8 cellular contexts compared by ENCODE assay signal in the genomic region with DNA sequence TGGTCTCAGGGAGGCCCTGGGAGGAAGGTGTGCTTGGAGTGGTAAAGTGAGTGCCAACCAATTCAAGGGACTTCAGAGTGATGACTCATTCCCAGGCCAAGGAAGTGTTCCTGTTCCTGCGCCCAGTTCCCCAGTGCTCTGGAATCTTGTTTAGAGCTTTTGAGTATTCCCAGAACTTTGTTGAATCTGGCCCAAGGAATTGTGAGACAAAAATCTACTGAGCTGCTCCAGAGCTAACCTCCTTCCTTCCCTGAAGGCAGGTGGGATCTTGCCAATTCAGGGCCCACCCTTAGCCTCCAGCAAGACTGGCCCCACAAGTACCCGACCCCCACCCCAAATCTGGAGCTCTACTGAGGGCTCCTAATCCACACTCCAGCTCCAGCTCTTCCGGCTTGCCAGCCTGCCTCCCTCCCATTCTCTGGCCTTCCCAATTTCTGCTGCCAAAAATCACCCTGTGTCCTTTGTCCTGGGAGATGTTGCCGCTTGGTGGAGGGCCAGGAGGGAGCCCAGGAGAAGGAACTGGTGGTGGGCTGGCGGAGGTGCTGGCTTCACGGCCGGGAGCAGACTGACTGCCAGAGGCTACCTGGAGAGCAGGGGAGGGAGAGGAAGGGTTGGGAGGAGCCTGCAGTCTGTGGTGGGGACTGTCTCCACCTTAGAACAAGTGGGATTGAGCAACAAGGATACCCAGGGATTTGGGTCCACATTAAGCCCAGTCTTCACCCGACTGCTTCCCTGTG. TPM values are rescaled to one million over a fixed set of nuclear protein-coding genes. Genes with fewer than 3 reads are reported as not detected.
DNase-seq lines count a peak whose midpoint lies in the region; ATAC-seq and TF ChIP-seq lines count a peak whose summit lies in the region.

No MANE protein-coding gene starts in this region.

- H2BK12ac ChIP-seq in neuronal stem cell (ENCODE audit: low read length): no peak overlapping the region

- no peak overlapping the region for H2BK15ac ChIP-seq in neuronal stem cell (ENCODE audit: low read length)

- H3K9me3 ChIP-seq in neuronal stem cell (replicated peaks in 1 of 2; ENCODE audit: control insufficient read depth in 2 of 2, insufficient read depth in 1 of 2, low read depth in 1 of 2, low read length in 2 of 2): no peaks in the 10 kb centered on the region

- H3K14ac ChIP-seq in neuronal stem cell (ENCODE audit: low read length): no peak overlapping the region

- H2AFZ ChIP-seq in neuronal stem cell (ENCODE audit: low read length): peak overlapping the region; percentile 72

- peaks cover 23 to 48% of the 10 kb centered on the region in 2 donors for H3K4me1 ChIP-seq in neuronal stem cell (ENCODE audit: control insufficient read depth in 2 of 2, insufficient read depth in 1 of 2, low read depth in 1 of 2, low read length in 2 of 2)

- H3K4me3 ChIP-seq in AG09309 (ENCODE audit: control insufficient read depth, low read depth, low read length): peak overlapping the region; percentile 98
- H3K4me3 ChIP-seq in neuronal stem cell (ENCODE audit: low read length in 2 of 2): peak overlapping the region; percentile 50 to 78

- peak overlapping the region; percentile 5 for H2BK120ac ChIP-seq in neuronal stem cell (ENCODE audit: low read depth, low read length)

- ATAC-seq in activated naive CD8-positive, alpha-beta T cell treated with anti-CD3 and anti-CD28 coated beads, Interleukin-2, amount 50 U/mL, for 24 hours: no peak
- ATAC-seq in HG02840 (IDR thresholded peaks at IDR 0.05; ENCODE audit: low FRiP score, unreplicated experiment): no peak

- H3K27ac ChIP-seq in neuronal stem cell (replicated peaks; ENCODE audit: low read length): peak overlapping the region; percentile 96

- peak overlapping the region; percentile 43 for H2BK5ac ChIP-seq in neuronal stem cell (ENCODE audit: low read length)

- no peaks in the 10 kb centered on the region for H3K9me3 Mint-ChIP-seq in activated naive CD8-positive, alpha-beta T cell treated with anti-CD3 and anti-CD28 coated beads, Interleukin-2, amount 50 U/mL, for 24 hours
- peaks cover 27% of the 10 kb centered on the region for H3K9me3 Mint-ChIP-seq in glutamatergic neuron (ENCODE audit: unreplicated experiment)

- H3K4me1 Mint-ChIP-seq in activated naive CD8-positive, alpha-beta T cell treated with anti-CD3 and anti-CD28 coated beads, Interleukin-2, amount 50 U/mL, for 24 hours: peaks cover 51% of the 10 kb centered on the region
- peaks cover 57% of the 10 kb centered on the region for H3K4me1 Mint-ChIP-seq in glutamatergic neuron (ENCODE audit: low read depth, unreplicated experiment)

- H4K8ac ChIP-seq in neuronal stem cell (ENCODE audit: low read depth, low read length): no peak overlapping the region

- H4K91ac ChIP-seq in neuronal stem cell (ENCODE audit: low read depth, low read length, poor library complexity): no peak overlapping the region

- no CpG with 5 or more reads among the region's 8 CpGs for WGBS in neuronal stem cell (ENCODE audit: extremely low coverage in 2 of 2, insufficient read length in 2 of 2, insufficient replicate concordance in 1 of 2), 2 donors

- no peak overlapping the region for H3K23ac ChIP-seq in neuronal stem cell (ENCODE audit: low read depth, low read length, poor library complexity)

- H3K27ac Mint-ChIP-seq in activated naive CD8-positive, alpha-beta T cell treated with anti-CD3 and anti-CD28 coated beads, Interleukin-2, amount 50 U/mL, for 24 hours: peak overlapping the region; percentile 46
- peak overlapping the region; percentile 95 for H3K27ac Mint-ChIP-seq in glutamatergic neuron (ENCODE audit: unreplicated experiment)

- peak; percentile 72 for DNase-seq in AG09309 (ENCODE audit: low read depth)
- DNase-seq in HK-2 (ENCODE audit: unreplicated experiment): peak; percentile 65
- DNase-seq in activated naive CD8-positive, alpha-beta T cell treated with anti-CD3 and anti-CD28 coated beads, Interleukin-2, amount 50 U/mL, for 24 hours: no peak
- DNase-seq in glutamatergic neuron: peak; percentile 54
- peak; percentile 70 for DNase-seq in neuronal stem cell (ENCODE audit: low spot score)
- DNase-seq in GM10248 (ENCODE audit: extremely low spot score): no peak
- DNase-seq in GM19240 (ENCODE audit: insufficient read length, low spot score): no peak

- TF ChIP-seq CTCF in AG09309 (IDR thresholded peaks at IDR 0.05; ENCODE audit: control insufficient read depth, insufficient read depth, low read depth, low read length, missing control alignments) (no peak), glutamatergic neuron (IDR thresholded peaks at IDR 0.05; ENCODE audit: partially characterized antibody, unreplicated experiment) (no peak), GM10248 (IDR thresholded peaks at IDR 0.05; ENCODE audit: control extremely low read depth, extremely low read depth, low read depth, missing control alignments) (no peak)

- POLR2A ChIA-PET in GM10248 (lab: Yijun Ruan, JAX): interaction anchor here (0.8 to 1.5 kb wide), 5 partner anchors 10 to 183 kb away, joined by 3 to 6 read pairs (median 4); a partner anchor contains a TSS

- H3K27me3 ChIP-seq in neuronal stem cell (ENCODE audit: control insufficient read depth in 3 of 3, insufficient read depth in 3 of 3, low read depth in 1 of 3, low read length in 3 of 3): no peaks in the 10 kb centered on the region

- peaks cover 2% of the 10 kb centered on the region for H3K36me3 Mint-ChIP-seq in activated naive CD8-positive, alpha-beta T cell treated with anti-CD3 and anti-CD28 coated beads, Interleukin-2, amount 50 U/mL, for 24 hours (ENCODE audit: low read depth)
- peaks cover 9% of the 10 kb centered on the region for H3K36me3 Mint-ChIP-seq in glutamatergic neuron (ENCODE audit: unreplicated experiment)

- CTCF ChIA-PET in GM10248 (lab: Yijun Ruan, JAX): interaction anchor here (0.8 to 4.4 kb wide), 23 partner anchors 12 to 188 kb away, joined by 3 to 142 read pairs (median 8); a partner anchor contains a TSS

- peak overlapping the region; percentile 71 for H3K18ac ChIP-seq in neuronal stem cell (ENCODE audit: low read length)

- H3K36me3 ChIP-seq in neuronal stem cell (replicated peaks in 1 of 2; ENCODE audit: control insufficient read depth in 2 of 2, insufficient read depth in 2 of 2, low read length in 2 of 2): peaks cover 14 to 37% of the 10 kb centered on the region in 2 donors

- no peaks in the 10 kb centered on the region for H3K79me1 ChIP-seq in neuronal stem cell (ENCODE audit: low read depth, low read length)

- H3K27me3 Mint-ChIP-seq in activated naive CD8-positive, alpha-beta T cell treated with anti-CD3 and anti-CD28 coated beads, Interleukin-2, amount 50 U/mL, for 24 hours: no peaks in the 10 kb centered on the region
- H3K27me3 Mint-ChIP-seq in glutamatergic neuron (ENCODE audit: unreplicated experiment): peaks cover 25% of the 10 kb centered on the region

- H3K9ac ChIP-seq in neuronal stem cell (ENCODE audit: low read depth, low read length, poor library complexity): no peak overlapping the region

- H3K4me3 Mint-ChIP-seq in activated naive CD8-positive, alpha-beta T cell treated with anti-CD3 and anti-CD28 coated beads, Interleukin-2, amount 50 U/mL, for 24 hours: no peak overlapping the region
- H3K4me3 Mint-ChIP-seq in glutamatergic neuron (ENCODE audit: unreplicated experiment): peak overlapping the region; percentile 92

- H3K4me2 ChIP-seq in neuronal stem cell (ENCODE audit: insufficient read depth, low read length, poor library complexity, severe bottlenecking): peak overlapping the region; percentile 38

- H3K4ac ChIP-seq in neuronal stem cell (ENCODE audit: low read length): no peak overlapping the region

- H2AK5ac ChIP-seq in neuronal stem cell (ENCODE audit: low read depth, low read length): peak overlapping the region; percentile 28

RNA-seq across cellular contexts. Expression of a gene that starts 2.0 kb away (rescaled TPM):
- 94.6 TPM for total RNA-seq in glutamatergic neuron (ENCODE audit: unreplicated experiment)
- polyA plus RNA-seq in neuronal stem cell (2013, experiment 1 of 2): 114 TPM
- 113 TPM for polyA plus RNA-seq in neuronal stem cell (2013, experiment 2 of 2)

RNA-seq across cellular contexts. Expression of a gene that starts 11.3 kb away (rescaled TPM):
- total RNA-seq in glutamatergic neuron (ENCODE audit: unreplicated experiment): 182 TPM
- polyA plus RNA-seq in neuronal stem cell (2013, experiment 1 of 2): 105 TPM
- polyA plus RNA-seq in neuronal stem cell (2013, experiment 2 of 2): 101 TPM

RNA-seq across cellular contexts. Expression of a gene that starts 17.9 kb away (rescaled TPM):
- total RNA-seq in glutamatergic neuron (ENCODE audit: unreplicated experiment): not detected
- not detected for polyA plus RNA-seq in neuronal stem cell (2013, experiment 1 of 2)
- not detected for polyA plus RNA-seq in neuronal stem cell (2013, experiment 2 of 2)

RNA-seq across cellular contexts. Expression of a gene that starts 18.1 kb away (rescaled TPM):
- 184 TPM for total RNA-seq in glutamatergic neuron (ENCODE audit: unreplicated experiment)
- polyA plus RNA-seq in neuronal stem cell (2013, experiment 1 of 2): 511 TPM
- polyA plus RNA-seq in neuronal stem cell (2013, experiment 2 of 2): 489 TPM

RNA-seq across cellular contexts. Expression of a gene that starts 21.1 kb away (rescaled TPM):
- total RNA-seq in glutamatergic neuron (ENCODE audit: unreplicated experiment): 2.6 TPM
- 7.7 TPM for polyA plus RNA-seq in neuronal stem cell (2013, experiment 1 of 2)
- polyA plus RNA-seq in neuronal stem cell (2013, experiment 2 of 2): 7.3 TPM

Comparison
In these comparisons a context has a peak if more than half of its experiments do, and no peak if none do; other contexts are left out.
1. DNase-seq: peak in AG09309 (single experiment), HK-2 (single experiment), glutamatergic neuron (single experiment) and neuronal stem cell (single experiment); none in activated naive CD8-positive, alpha-beta T cell treated with anti-CD3 and anti-CD28 coated beads, Interleukin-2, amount 50 U/mL, for 24 hours (single experiment), GM10248 (single experiment) and GM19240 (single experiment).